In the genomic region with DNA sequence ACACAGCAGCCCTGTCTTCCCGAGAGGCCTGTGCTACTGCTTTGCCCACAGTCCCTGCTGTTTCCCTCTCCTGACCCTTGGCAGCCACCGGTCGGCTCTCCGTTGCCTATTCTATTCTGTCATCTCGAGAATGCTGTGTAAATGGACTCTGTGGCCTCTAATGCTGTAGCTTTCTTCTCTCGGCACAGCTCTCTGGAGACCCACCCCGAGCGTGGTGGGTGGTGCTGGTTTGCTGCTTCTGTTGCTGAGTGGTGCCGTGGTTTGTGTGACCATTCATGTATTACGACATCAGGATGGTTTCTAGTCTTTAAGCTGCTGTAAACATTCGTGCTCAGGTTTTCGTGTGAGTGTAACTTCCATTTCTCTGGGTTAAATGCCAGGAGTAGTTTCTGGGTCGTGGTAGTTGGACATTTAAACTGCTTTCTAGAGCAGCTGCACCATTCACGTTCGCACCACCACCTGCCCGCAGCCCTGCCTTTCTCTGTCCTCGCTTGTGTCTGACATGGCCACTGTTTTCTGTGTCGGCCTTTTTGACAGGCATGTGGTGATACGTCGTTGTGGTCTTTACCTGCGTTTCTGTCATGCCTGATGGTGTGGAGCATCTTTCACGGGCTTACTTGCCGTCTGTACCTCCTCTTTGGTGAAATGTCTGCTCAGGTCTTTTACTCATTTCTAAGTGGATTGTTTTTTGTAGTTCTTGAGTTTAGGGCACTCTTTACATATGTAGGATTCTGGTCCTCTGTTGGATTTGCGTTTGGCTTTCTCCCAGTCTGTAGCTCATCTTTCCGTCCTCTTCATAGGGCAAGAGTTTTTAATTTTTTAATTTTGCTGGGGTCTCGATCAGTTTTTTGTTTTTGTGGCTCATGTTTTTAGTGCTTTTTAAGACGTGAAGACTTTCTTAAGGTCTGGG, we compare ENCODE assay signal across 10 cellular contexts. TPM values are rescaled to one million over a fixed set of nuclear protein-coding genes. Genes with fewer than 3 reads are reported as not detected.
DNase-seq lines count a peak whose midpoint lies in the region; ATAC-seq and TF ChIP-seq lines count a peak whose summit lies in the region.
"Had no signal": no experiment of that assay in that cellular context is flagged by ENCODE, and none has a peak within 500 bp of the region (broad histone marks: within the 10 kb centered on the region; RNA-seq: fewer than 3 reads in every experiment).

No MANE protein-coding gene starts in this region.

- H3K36me3 Mint-ChIP-seq in GM23338 (ENCODE audit: low read depth), result peaks cover 25% of the 10 kb centered on the region
- H3K36me3 Mint-ChIP-seq in activated CD4-positive, alpha-beta memory T cell treated with anti-CD3 and anti-CD28 coated beads for 36 hours, result peaks cover 3% of the 10 kb centered on the region

- 0 out of 2 replicates have a peak, but pooled peaks cover 4% of the 10 kb centered on the region for H3F3A ChIP-seq in GM23338 (replicated peaks; ENCODE audit: low read depth)

- peak; percentile 13 to 23 for DNase-seq in AML-193 (lab: John Stamatoyannopoulos, UW)
- DNase-seq in GM23338 (ENCODE audit: low spot score), result no peak
- DNase-seq in activated CD4-positive, alpha-beta memory T cell treated with anti-CD3 and anti-CD28 coated beads for 36 hours, result no peak
- no peak for DNase-seq in lower lobe of right lung
- DNase-seq in HUDEP-2 (lab: John Stamatoyannopoulos, UW; ENCODE audit: unreplicated experiment in 76 of 76), result no peak
- DNase-seq in amniotic stem cell (lab: John Stamatoyannopoulos, UW), result no peak
- DNase-seq in ACHN, result no peak
- DNase-seq: activated CD4-positive, alpha-beta T cell treated with anti-CD3 and anti-CD28 coated beads for 48 hours had no signal

- H3K36me3 ChIP-seq in GM23338 (ENCODE audit: insufficient read depth), result no peaks in the 10 kb centered on the region
- peaks cover 20% of the 10 kb centered on the region for H3K36me3 ChIP-seq in lower lobe of right lung

- H3K9me3 ChIP-seq in lower lobe of right lung, result no peaks in the 10 kb centered on the region

- in situ Hi-C loops in ACHN (cut with HindIII; ENCODE audit: low pct_ligation_motif_present, low pct_unique_long_range_greater_than_20kb, low sequenced_read_pairs), result no loop called here

- H3K9me2 ChIP-seq in GM23338 (ENCODE audit: insufficient read depth), result no peaks in the 10 kb centered on the region

- no peak overlapping the region for H3K4me3 Mint-ChIP-seq in GM23338
- H3K4me3 Mint-ChIP-seq in activated CD4-positive, alpha-beta memory T cell treated with anti-CD3 and anti-CD28 coated beads for 36 hours, result no peak overlapping the region

- peaks cover 7% of the 10 kb centered on the region for H4K20me1 ChIP-seq in GM23338 (replicated peaks; ENCODE audit: insufficient read depth)

- peaks cover 36% of the 10 kb centered on the region for H3K4me1 Mint-ChIP-seq in GM23338
- H3K4me1 Mint-ChIP-seq in activated CD4-positive, alpha-beta memory T cell treated with anti-CD3 and anti-CD28 coated beads for 36 hours (ENCODE audit: low read depth), result peaks cover 53% of the 10 kb centered on the region

- CTCF ChIA-PET in activated CD4-positive, alpha-beta memory T cell treated with anti-CD3 and anti-CD28 coated beads for 36 hours (lab: Charles Lee), result interaction anchor here (0.6 kb wide), 1 partner anchor 30 kb away, joined by 3 read pairs; no protein-coding TSS in a partner anchor

- POLR2A ChIA-PET in activated CD4-positive, alpha-beta memory T cell treated with anti-CD3 and anti-CD28 coated beads for 36 hours (lab: Charles Lee), result no interaction called here

- H3K4me1 ChIP-seq in GM23338 (ENCODE audit: insufficient read depth) (no peaks in the 10 kb centered on the region), lower lobe of right lung (peaks cover 65% of the 10 kb centered on the region)

- H3K27ac ChIP-seq in GM23338 (ENCODE audit: low read depth) (no peak overlapping the region), lower lobe of right lung (peak overlapping the region; percentile 32)

- H3K27me3 ChIP-seq in GM23338 (ENCODE audit: insufficient read depth) (no peaks in the 10 kb centered on the region), lower lobe of right lung (ENCODE audit: low read depth) (no peaks in the 10 kb centered on the region)

- peaks cover 1% of the 10 kb centered on the region for H3K27me3 Mint-ChIP-seq in GM23338 (ENCODE audit: insufficient read depth, low read depth, poor library complexity)
- H3K27me3 Mint-ChIP-seq in activated CD4-positive, alpha-beta memory T cell treated with anti-CD3 and anti-CD28 coated beads for 36 hours, result no peaks in the 10 kb centered on the region

- no peak overlapping the region for H3K4me3 ChIP-seq in GM23338
- H3K4me3 ChIP-seq in lower lobe of right lung, result no peak overlapping the region

- peak overlapping the region; percentile 83; the same call in 1 of the 2 replicates for H3K27ac Mint-ChIP-seq in GM23338
- peak overlapping the region; percentile 66 for H3K27ac Mint-ChIP-seq in activated CD4-positive, alpha-beta memory T cell treated with anti-CD3 and anti-CD28 coated beads for 36 hours

- ATAC-seq in GM23338 (no peak), lower lobe of right lung (no peak), HG03095 (IDR thresholded peaks at IDR 0.05; ENCODE audit: unreplicated experiment) (no peak)

- no peak overlapping the region for H3K4me2 ChIP-seq in GM23338

- H3K9me3 Mint-ChIP-seq in GM23338, result no peaks in the 10 kb centered on the region
- no peaks in the 10 kb centered on the region for H3K9me3 Mint-ChIP-seq in activated CD4-positive, alpha-beta memory T cell treated with anti-CD3 and anti-CD28 coated beads for 36 hours

- no peak for TF ChIP-seq CTCF in GM23338 (conservative IDR thresholded peaks at IDR 0.05; ENCODE audit: low read depth in 2 of 2)
- no peak for TF ChIP-seq CTCF in lower lobe of right lung (IDR thresholded peaks at IDR 0.05)

- intact Hi-C loops in activated CD4-positive, alpha-beta memory T cell treated with anti-CD3 and anti-CD28 coated beads for 36 hours (cut with micrococcal nuclease), result loop anchor here (10.0 kb wide), 1 partner anchor 167 kb away; no protein-coding TSS in a partner anchor
- intact Hi-C loops in lower lobe of right lung (cut with DNase I), result no loop called here

- no peak overlapping the region for H2AFZ ChIP-seq in GM23338

- H3K79me2 ChIP-seq in GM23338 (replicated peaks; ENCODE audit: insufficient read depth), result peaks cover 22% of the 10 kb centered on the region

TF ChIP-seq in GM23338, 12 proteins besides CTCF, POLR2A, EP300 and RAD21:
- TF ChIP-seq POLR2AphosphoS5 (IDR thresholded peaks at IDR 0.05; ENCODE audit: low read depth) (no peak), REST (IDR thresholded peaks at IDR 0.05; ENCODE audit: unreplicated experiment) (no peak), EZH2 (IDR thresholded peaks at IDR 0.05; ENCODE audit: low read depth, unreplicated experiment) (no peak), ZNF331 (CRISPR knock-in tag; IDR thresholded peaks at IDR 0.05; ENCODE audit: low read depth) (no peak), NANOG (IDR thresholded peaks at IDR 0.05; ENCODE audit: borderline replicate concordance) (no peak), JUNB (IDR thresholded peaks at IDR 0.05; ENCODE audit: unreplicated experiment) (no peak)
TF ChIP-seq in GM23338: peak in this region for 0.

RNA-seq across cellular contexts. Expression of gene ZNF750, which starts 47.7 kb away (rescaled TPM):
- 0.17 TPM in 1 of 2 replicates, not detected in the other for total RNA-seq in GM23338 (2014; rRNA removed; shearing (Covaris generic))
- 0.13 and 0.19 TPM in 2 replicates for polyA plus RNA-seq in GM23338 (2016; fragmentation: Nextera tagmentation; extraction: Ambion mirVana)
- total RNA-seq in activated CD4-positive, alpha-beta memory T cell treated with anti-CD3 and anti-CD28 coated beads for 36 hours, result not detected
- total RNA-seq in lower lobe of right lung, result 4.7 TPM
- polyA plus RNA-seq: neural cell had no signal

Comparison
In these comparisons a context has a peak if more than half of its experiments do, and no peak if none do; other contexts are left out.
1. DNase-seq: peak in AML-193 (2 of 2); none in GM23338 (single experiment), activated CD4-positive, alpha-beta memory T cell treated with anti-CD3 and anti-CD28 coated beads for 36 hours (single experiment), lower lobe of right lung (single experiment), HUDEP-2 (0 of 76), amniotic stem cell (single experiment) and ACHN (single experiment).